9 cellular contexts compared by ENCODE assay signal in genomic region chr9:82397534-82397933, GRCh38.
"Had no signal": no experiment of that assay in that cellular context is flagged by ENCODE, and none has a peak within 500 bp of the region (broad histone marks: within the 10 kb centered on the region; RNA-seq: fewer than 3 reads in every experiment).

No MANE protein-coding gene starts in this region.

- H3K36me3 ChIP-seq: HAP-1 had no signal

- H3K4me1 ChIP-seq: HAP-1 had no signal

- FAIRE-seq: K562 had no signal

- H3K4me3 ChIP-seq: HAP-1, K562 had no signal

- DNase-seq: GOT3, H7, HFFc6, IMR-90 had no signal

- H3K9ac ChIP-seq: KMS-11 had no signal

- H3K9me3 ChIP-seq: HAP-1 had no signal

- H3K27ac ChIP-seq: HL-60, KMS-11 had no signal

- ATAC-seq: HCT116, K562 had no signal

- H3K4me2 ChIP-seq: KMS-11 had no signal
